1 cellular context compared by ENCODE assay signal in genomic region chr1:160340146-160340545, GRCh38.
TF ChIP-seq lines count a peak whose summit lies in the region.

No MANE protein-coding gene starts in this region.

TF ChIP-seq in HepG2, 621 proteins besides CTCF, POLR2A, EP300 and RAD21:
- TF ChIP-seq ATF7 (IDR thresholded peaks at IDR 0.05) (0 out of 2 replicates have a peak, but pooled peaks have one; percentile 7), ATF7 (CRISPR knock-in tag; IDR thresholded peaks at IDR 0.05) (no peak), ZFAT (CRISPR knock-in tag; conservative IDR thresholded peaks at IDR 0.05) (no peak), ZNF382 (CRISPR knock-in tag; IDR thresholded peaks at IDR 0.05; ENCODE audit: borderline replicate concordance) (no peak), ZNF362 (CRISPR knock-in tag; IDR thresholded peaks at IDR 0.05; ENCODE audit: borderline replicate concordance) (no peak), JUN (CRISPR knock-in tag; IDR thresholded peaks at IDR 0.05) (no peak), PTBP1 (IDR thresholded peaks at IDR 0.05; ENCODE audit: low read depth, low read length, poor library complexity, severe bottlenecking) (no peak), ZNF781 (CRISPR knock-in tag; IDR thresholded peaks at IDR 0.05; ENCODE audit: borderline replicate concordance, not compliant biosample characterization) (no peak), RFXAP (CRISPR knock-in tag; IDR thresholded peaks at IDR 0.05; ENCODE audit: borderline replicate concordance) (no peak)
